6 cellular contexts compared by ENCODE assay signal in genomic region chr15:53670701-53671100, GRCh38.
"Had no signal": no experiment of that assay in that cellular context is flagged by ENCODE, and none has a peak within 500 bp of the region (broad histone marks: within the 10 kb centered on the region; RNA-seq: fewer than 3 reads in every experiment).

No MANE protein-coding gene starts in this region.

- H3K36me3 ChIP-seq: HAP-1 had no signal

- H3K9me3 ChIP-seq: HAP-1 had no signal

- H3K4me3 ChIP-seq: GM23248, HAP-1, K562 had no signal

- DNase-seq: GM23248, GOT3, H7, IMR-90 had no signal

- H3K27ac ChIP-seq: GM23248 had no signal
